ENCODE assay signal across 8 cellular contexts in genomic region chr2:178891265-178891958, GRCh38.
DNase-seq lines count a peak whose midpoint lies in the region; ATAC-seq and TF ChIP-seq lines count a peak whose summit lies in the region.

No MANE protein-coding gene starts in this region.

- H3K4me3 Mint-ChIP-seq in activated B cell treated with CpG ODN at 0.5 μM for 24 hours: no peak overlapping the region

- intact Hi-C loops in activated B cell treated with CpG ODN at 0.5 μM for 24 hours (cut with micrococcal nuclease): loop anchor here (1.0 to 2.0 kb wide), 5 partner anchors 23 to 859 kb away; no protein-coding TSS in a partner anchor
- intact Hi-C loops in left colon (cut with DNase I, micrococcal nuclease): no loop called here

- peaks cover 8% of the 10 kb centered on the region for H3K36me3 Mint-ChIP-seq in activated B cell treated with CpG ODN at 0.5 μM for 24 hours (ENCODE audit: low read depth)

- peak; percentile 64 for TF ChIP-seq CTCF in activated B cell treated with CpG ODN at 0.5 μM for 24 hours (IDR thresholded peaks at IDR 0.05)

- peak; percentile 49 for DNase-seq in activated gamma-delta T cell treated with Interleukin-2 at 50 U/mL for 16 hours
- no peak for DNase-seq in activated gamma-delta T cell (lab: John Stamatoyannopoulos, UW)
- peak; percentile 11 for DNase-seq in NCI-H2081 treated with DMSO at 0.1 percent for 48 hours (lab: John Stamatoyannopoulos, UW)
- no peak for DNase-seq in activated B cell treated with CpG ODN at 0.5 μM for 24 hours
- DNase-seq in central memory CD4-positive, alpha-beta T cell: peak; percentile 19
- peak in 1 of 2 donors; percentile 51 for DNase-seq in left colon
- peak; percentile 28 to 40 (median 29) for DNase-seq in stimulated activated CD4-positive, alpha-beta T cell treated with anti-CD3 and anti-CD28 coated beads, TNF-alpha, amount 100 ng/mL, for 24 hours (ENCODE audit: low read depth in 3 of 3)

- CTCF ChIA-PET in activated B cell treated with CpG ODN at 0.5 μM for 24 hours (lab: Charles Lee): interaction anchor here (0.7 to 3.9 kb wide), 18 partner anchors 9 to 549 kb away, joined by 3 to 87 read pairs (median 4); no protein-coding TSS in a partner anchor

- H3K9me3 Mint-ChIP-seq in activated B cell treated with CpG ODN at 0.5 μM for 24 hours: no peaks in the 10 kb centered on the region

- no peak overlapping the region for H3K27ac Mint-ChIP-seq in activated B cell treated with CpG ODN at 0.5 μM for 24 hours

- no peaks in the 10 kb centered on the region for H3K27me3 Mint-ChIP-seq in activated B cell treated with CpG ODN at 0.5 μM for 24 hours

- H3K4me1 Mint-ChIP-seq in activated B cell treated with CpG ODN at 0.5 μM for 24 hours: no peaks in the 10 kb centered on the region

- POLR2A ChIA-PET in activated B cell treated with CpG ODN at 0.5 μM for 24 hours (lab: Charles Lee): interaction anchor here (0.6 to 0.8 kb wide), 2 partner anchors 158 to 330 kb away, joined by 3 read pairs; partner anchors contain the start of gene CCDC141

- ATAC-seq in HG02870 (IDR thresholded peaks at IDR 0.05; ENCODE audit: unreplicated experiment) (peak; percentile 88), activated B cell treated with CpG ODN at 0.5 μM for 24 hours (ENCODE audit: low read depth) (peak; percentile 76), left colon (peak; percentile 39)

Comparison
In these comparisons a context has a peak if more than half of its experiments do, and no peak if none do; other contexts are left out.
1. DNase-seq: peak in activated gamma-delta T cell treated with Interleukin-2 at 50 U/mL for 16 hours (single experiment), NCI-H2081 treated with DMSO at 0.1 percent for 48 hours (single experiment), central memory CD4-positive, alpha-beta T cell (single experiment) and stimulated activated CD4-positive, alpha-beta T cell treated with anti-CD3 and anti-CD28 coated beads, TNF-alpha, amount 100 ng/mL, for 24 hours (3 of 3); none in activated gamma-delta T cell (single experiment) and activated B cell treated with CpG ODN at 0.5 μM for 24 hours (single experiment).
2. Peak in every context shown above with its lines, with median percentiles within 50 percentile points of each other: ATAC-seq.